In the genomic region with DNA sequence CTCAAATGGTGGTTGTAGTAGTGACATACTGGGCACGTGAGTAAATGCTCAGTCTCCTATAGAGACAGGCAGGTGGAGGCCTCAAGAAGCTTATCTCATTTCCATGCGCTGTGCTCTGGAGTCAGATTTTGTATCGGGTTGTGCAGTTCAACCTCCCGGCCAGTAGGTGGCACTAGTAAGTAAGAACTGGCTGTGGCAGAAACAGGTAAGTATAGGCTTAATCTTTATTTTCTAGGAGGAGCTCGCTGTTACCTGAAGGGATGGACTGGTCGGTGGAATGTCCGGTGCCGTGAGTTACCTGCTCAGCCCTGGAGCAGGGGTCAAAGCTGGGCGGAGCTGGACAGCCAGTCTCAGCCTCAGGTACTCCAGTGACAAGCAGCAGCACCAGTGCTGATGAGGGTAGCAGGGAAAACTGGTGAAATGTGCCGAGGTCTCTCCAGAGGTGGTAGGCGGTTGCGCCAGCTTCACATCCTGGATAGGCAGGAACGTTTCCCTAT, we compare ENCODE assay signal across 8 cellular contexts.
DNase-seq lines count a peak whose midpoint lies in the region; ATAC-seq and TF ChIP-seq lines count a peak whose summit lies in the region.

No MANE protein-coding gene starts in this region.

- H3K27ac Mint-ChIP-seq in progenitor cell of endocrine pancreas, result peak overlapping the region; percentile 53

- H3K36me3 Mint-ChIP-seq in progenitor cell of endocrine pancreas (ENCODE audit: insufficient read depth), result no peaks in the 10 kb centered on the region

- no peaks in the 10 kb centered on the region for H3K27me3 Mint-ChIP-seq in progenitor cell of endocrine pancreas

- H3K9me3 Mint-ChIP-seq in progenitor cell of endocrine pancreas (ENCODE audit: low read depth), result no peaks in the 10 kb centered on the region

- peak overlapping the region; percentile 52 for H3K27ac ChIP-seq in C4-2B

- H3K4me3 ChIP-seq in fibroblast of villous mesenchyme (ENCODE audit: low read depth, low read length), result no peak overlapping the region

- H3K4me1 Mint-ChIP-seq in progenitor cell of endocrine pancreas (ENCODE audit: low read depth), result no peaks in the 10 kb centered on the region

- ATAC-seq in GM19023 (IDR thresholded peaks at IDR 0.05; ENCODE audit: unreplicated experiment), result peak; percentile 80
- peak; percentile 85 for ATAC-seq in HG03103 (IDR thresholded peaks at IDR 0.05; ENCODE audit: low read depth, unreplicated experiment)

- DNase-seq in NCI-H524 (lab: John Stamatoyannopoulos, UW), result peak; percentile 49 to 74
- peak; percentile 59 for DNase-seq in activated CD8-positive, alpha-beta memory T cell treated with anti-CD3 and anti-CD28 coated beads, Interleukin-2, amount 50 U/mL, for 48 hours
- peak; percentile 7 for DNase-seq in fibroblast of villous mesenchyme (ENCODE audit: low read depth)
- peak; percentile 34 for DNase-seq in progenitor cell of endocrine pancreas (ENCODE audit: low spot score, unreplicated experiment)
- no peak for DNase-seq in DMS153 (lab: John Stamatoyannopoulos, UW)

- peak overlapping the region; percentile 84 for H3K4me3 Mint-ChIP-seq in progenitor cell of endocrine pancreas (ENCODE audit: low read depth)

- TF ChIP-seq CTCF in C4-2B (conservative IDR thresholded peaks at IDR 0.05), result peak; percentile 87
- TF ChIP-seq CTCF in fibroblast of villous mesenchyme (IDR thresholded peaks at IDR 0.05; ENCODE audit: insufficient read depth, low read depth, low read length), result peak; percentile 67
- TF ChIP-seq CTCF in progenitor cell of endocrine pancreas (IDR thresholded peaks at IDR 0.05; ENCODE audit: unreplicated experiment), result peak; percentile 73
